ENCODE assay signal across 21 cellular contexts in genomic region chr7:122199171-122199570, GRCh38. TPM values are rescaled to one million over a fixed set of nuclear protein-coding genes. Genes with fewer than 3 reads are reported as not detected.
DNase-seq lines count a peak whose midpoint lies in the region; ATAC-seq, FAIRE-seq and TF ChIP-seq lines count a peak whose summit lies in the region.
"Had no signal": no experiment of that assay in that cellular context is flagged by ENCODE, and none has a peak within 500 bp of the region (broad histone marks: within the 10 kb centered on the region; RNA-seq: fewer than 3 reads in every experiment).

No MANE protein-coding gene starts in this region.

- TF ChIP-seq CTCF in bronchial epithelial cell (IDR thresholded peaks at IDR 0.05; ENCODE audit: insufficient read depth, low read length, severe bottlenecking) = no peak
- no peak for TF ChIP-seq CTCF in foreskin keratinocyte (conservative IDR thresholded peaks at IDR 0.05)
- TF ChIP-seq CTCF in GM20000 (IDR thresholded peaks at IDR 0.05; ENCODE audit: extremely low read depth, missing control alignments) = no peak
- TF ChIP-seq CTCF in Caco-2 (IDR thresholded peaks at IDR 0.05; ENCODE audit: insufficient read depth in 1 of 2, low read depth in 1 of 2, low read length in 1 of 2, severe bottlenecking in 1 of 2, unreplicated experiment in 1 of 2) = no peak

- peak; percentile 38 for ATAC-seq in foreskin keratinocyte
- ATAC-seq: activated naive CD4-positive, alpha-beta T cell treated with anti-CD3 and anti-CD28 coated beads, Interleukin-2, amount 50 U/mL, for 72 hours; activated T-cell treated with anti-CD3 and anti-CD28 coated beads, Interleukin-2, amount 50 U/mL, for 72 hours; left ventricle myocardium superior had no signal

- no peak overlapping the region for H3K4me3 Mint-ChIP-seq in Caco-2 (ENCODE audit: unreplicated experiment)
- H3K4me3 Mint-ChIP-seq: activated T-cell treated with anti-CD3 and anti-CD28 coated beads, Interleukin-2, amount 50 U/mL, for 72 hours; stimulated activated naive CD8-positive, alpha-beta T cell treated with anti-CD3 and anti-CD28 coated beads, Interleukin-15, Interleukin-2, amounts not matched to agents 100 ng/mL and 50 ng/mL, for 24 hours had no signal

- H3K4me1 ChIP-seq in foreskin keratinocyte (no peaks in the 10 kb centered on the region), Caco-2 (no peaks in the 10 kb centered on the region)
- H3K4me1 ChIP-seq: tibial nerve had no signal

- H3K4me3 ChIP-seq in bronchial epithelial cell (ENCODE audit: low read depth, low read length) = no peak overlapping the region
- H3K4me3 ChIP-seq in Caco-2 (ENCODE audit: low read depth, low read length) = no peak overlapping the region
- H3K4me3 ChIP-seq: coronary artery, tibial nerve had no signal

- no peaks in the 10 kb centered on the region; the same call in 1 of the 2 replicates for H3K9me3 ChIP-seq in Caco-2
- H3K9me3 ChIP-seq: tibial nerve had no signal

- CTCF ChIA-PET in Caco-2 (lab: Charles Lee) = no interaction called here

- no peaks in the 10 kb centered on the region for H3K27me3 Mint-ChIP-seq in Caco-2 (ENCODE audit: insufficient read depth, unreplicated experiment)
- H3K27me3 Mint-ChIP-seq: stimulated activated naive CD8-positive, alpha-beta T cell treated with anti-CD3 and anti-CD28 coated beads, Interleukin-15, Interleukin-2, amounts not matched to agents 100 ng/mL and 50 ng/mL, for 24 hours had no signal

- peaks cover 15% of the 10 kb centered on the region for H3K9me3 Mint-ChIP-seq in Caco-2 (ENCODE audit: unreplicated experiment)
- H3K9me3 Mint-ChIP-seq: activated naive CD4-positive, alpha-beta T cell treated with anti-CD3 and anti-CD28 coated beads, Interleukin-2, amount 50 U/mL, for 72 hours; activated T-cell treated with anti-CD3 and anti-CD28 coated beads, Interleukin-2, amount 50 U/mL, for 72 hours; stimulated activated naive CD8-positive, alpha-beta T cell treated with anti-CD3 and anti-CD28 coated beads, Interleukin-15, Interleukin-2, amounts not matched to agents 100 ng/mL and 50 ng/mL, for 24 hours had no signal

- POLR2A ChIA-PET in Caco-2 (lab: Charles Lee) = no interaction called here

- H3K4me1 Mint-ChIP-seq in Caco-2 (ENCODE audit: low read depth, unreplicated experiment) = no peaks in the 10 kb centered on the region

- H3K27ac ChIP-seq in foreskin keratinocyte = no peak overlapping the region
- H3K27ac ChIP-seq: coronary artery, tibial nerve had no signal

- no peak overlapping the region for H3K27ac Mint-ChIP-seq in Caco-2 (ENCODE audit: unreplicated experiment)
- H3K27ac Mint-ChIP-seq: activated naive CD4-positive, alpha-beta T cell treated with anti-CD3 and anti-CD28 coated beads, Interleukin-2, amount 50 U/mL, for 72 hours; activated T-cell treated with anti-CD3 and anti-CD28 coated beads, Interleukin-2, amount 50 U/mL, for 72 hours; stimulated activated naive CD8-positive, alpha-beta T cell treated with anti-CD3 and anti-CD28 coated beads, Interleukin-15, Interleukin-2, amounts not matched to agents 100 ng/mL and 50 ng/mL, for 24 hours had no signal

- no peaks in the 10 kb centered on the region for H3K36me3 ChIP-seq in bronchial epithelial cell (ENCODE audit: control insufficient read depth, insufficient read depth, low read length)
- no peaks in the 10 kb centered on the region for H3K36me3 ChIP-seq in Caco-2 (ENCODE audit: control insufficient read depth, insufficient read depth, low read length)
- H3K36me3 ChIP-seq: tibial nerve had no signal

- no peak for FAIRE-seq in bronchial epithelial cell (lab: Jason Lieb, UNC)

- H3K36me3 Mint-ChIP-seq in Caco-2 (ENCODE audit: insufficient read depth, unreplicated experiment) = no peaks in the 10 kb centered on the region
- H3K36me3 Mint-ChIP-seq: activated naive CD4-positive, alpha-beta T cell treated with anti-CD3 and anti-CD28 coated beads, Interleukin-2, amount 50 U/mL, for 72 hours had no signal

- intact Hi-C loops in Caco-2 (cut with micrococcal nuclease; ENCODE audit: unreplicated experiment) = no loop called here

- no TSS peak for BruUV-seq in Caco-2 (replicated peaks; lab: Mats Ljungman, UMichigan)

- H3K27me3 ChIP-seq in bronchial epithelial cell (ENCODE audit: control insufficient read depth, insufficient read depth, low read length) = no peaks in the 10 kb centered on the region
- H3K27me3 ChIP-seq in foreskin keratinocyte = no peaks in the 10 kb centered on the region
- no peaks in the 10 kb centered on the region for H3K27me3 ChIP-seq in Caco-2 (replicated peaks; ENCODE audit: control insufficient read depth, insufficient read depth, low read length)
- H3K27me3 ChIP-seq: tibial nerve had no signal

- DNase-seq in HT1080 (ENCODE audit: low read depth) = peak; percentile 24
- DNase-seq in bronchial epithelial cell (ENCODE audit: low read depth) = peak; percentile 80
- DNase-seq in foreskin keratinocyte = peak; percentile 37 to 71
- DNase-seq in renal cortical epithelial cell (ENCODE audit: low read depth) = peak; percentile 54
- no peak for DNase-seq in GM20000 (ENCODE audit: low spot score)
- no peak for DNase-seq in Caco-2
- DNase-seq in ureter (ENCODE audit: low spot score) = no peak
- DNase-seq: activated CD4-positive, alpha-beta T cell treated with anti-CD3 and anti-CD28 coated beads for 1 hour; activated CD8-positive, alpha-beta memory T cell treated with anti-CD3 and anti-CD28 coated beads for 24 hours; activated T-cell treated with anti-CD3 and anti-CD28 coated beads, Interleukin-2, amount 50 U/mL, for 72 hours; AML-193; IMR-90; left ventricle myocardium superior; NCI-H1417; NCI-H2107; NCI-H526; stimulated activated CD4-positive, alpha-beta T cell treated with anti-CD3 and anti-CD28 coated beads, Interleukin-4, amount 100 ng/mL, for 1 hour had no signal

RNA-seq across cellular contexts. Expression of gene AASS, which starts 55.1 kb away (rescaled TPM):
- 6.9 and 10.7 TPM in 2 replicates for total RNA-seq in HT1080 (2014; rRNA removed; shearing (Covaris generic))
- 1.3 and 3.5 TPM in 2 replicates for polyA plus RNA-seq in HT1080 (2015; cell fraction: cytosol; rRNA removed)
- polyA plus RNA-seq in HT1080 (2015; cell fraction: nucleus; rRNA removed) = 43.8 and 45.7 TPM in 2 replicates
- 8.6 and 12.4 TPM in 2 replicates for total RNA-seq in bronchial epithelial cell
- total RNA-seq in foreskin keratinocyte = 12.6 and 13.6 TPM in 2 replicates
- 1.7 and 2.4 TPM in 2 replicates for polyA plus RNA-seq in foreskin keratinocyte
- total RNA-seq in renal cortical epithelial cell = 13.4 and 15.7 TPM in 2 replicates
- total RNA-seq in Caco-2 (2022) = 11.3 and 14.0 TPM in 2 replicates
- total RNA-seq in ureter = 46.8 TPM

Comparison
In these comparisons a context has a peak if more than half of its experiments do, and no peak if none do; other contexts are left out.
1. DNase-seq: peak in HT1080 (single experiment), bronchial epithelial cell (single experiment), foreskin keratinocyte (2 of 2) and renal cortical epithelial cell (single experiment); none in GM20000 (single experiment), Caco-2 (0 of 2) and ureter (single experiment).